ENCODE assay signal across 19 cellular contexts in genomic region chr3:127167315-127168043, GRCh38. TPM values are rescaled to one million over a fixed set of nuclear protein-coding genes. Genes with fewer than 3 reads are reported as not detected.
DNase-seq lines count a peak whose midpoint lies in the region; ATAC-seq and TF ChIP-seq lines count a peak whose summit lies in the region.
"Had no signal": no experiment of that assay in that cellular context is flagged by ENCODE, and none has a peak within 500 bp of the region (broad histone marks: within the 10 kb centered on the region; RNA-seq: fewer than 3 reads in every experiment).

No MANE protein-coding gene starts in this region.

- 0 out of 2 replicates have a peak overlapping the region, but pooled peaks have one; percentile 0 for H3K4me2 ChIP-seq in OCI-LY3 (ENCODE audit: low read length)
- H3K4me2 ChIP-seq in PC-3 (ENCODE audit: low read length), result no peak overlapping the region
- H3K4me2 ChIP-seq: GM23338 had no signal

- H3K27ac ChIP-seq in OCI-LY3 (ENCODE audit: low read length) (no peak overlapping the region), right lobe of liver (no peak overlapping the region), PC-3 (ENCODE audit: low read length) (no peak overlapping the region)
- H3K27ac ChIP-seq: 22Rv1 had no signal

- no peaks in the 10 kb centered on the region for H3K4me1 Mint-ChIP-seq in activated CD4-positive, alpha-beta T cell treated with anti-CD3 and anti-CD28 coated beads for 36 hours
- H3K4me1 Mint-ChIP-seq: CD14-positive monocyte had no signal

- 43% methylated on average over 4 of the region's 9 CpGs for WGBS in right lobe of liver (ENCODE audit: insufficient coverage, low coverage, low lambda C conversion rate, missing lambda C conversion rate)

- CTCF ChIA-PET in activated CD4-positive, alpha-beta T cell treated with anti-CD3 and anti-CD28 coated beads for 36 hours (lab: Charles Lee), result no interaction called here
- CTCF ChIA-PET in PC-3 (lab: Charles Lee), result no interaction called here

- no peak overlapping the region for H3K4me3 ChIP-seq in OCI-LY3 (ENCODE audit: low read length)
- no peak overlapping the region for H3K4me3 ChIP-seq in right lobe of liver
- H3K4me3 ChIP-seq in PC-3 (ENCODE audit: low read length), result no peak overlapping the region
- H3K4me3 ChIP-seq: GM23338 had no signal

- BruUV-seq in PC-3 (replicated peaks; lab: Mats Ljungman, UMichigan), result no TSS peak

- no peaks in the 10 kb centered on the region for H3K9me2 ChIP-seq in PC-3 (replicated peaks; ENCODE audit: low read length)

- H3K27me3 ChIP-seq in OCI-LY3 (ENCODE audit: low read depth, low read length), result peaks cover 35% of the 10 kb centered on the region; the same call in 1 of the 2 replicates
- H3K27me3 ChIP-seq in right lobe of liver, result no peaks in the 10 kb centered on the region
- peaks cover 31% of the 10 kb centered on the region for H3K27me3 ChIP-seq in PC-3 (ENCODE audit: low read length)

- H3K36me3 ChIP-seq in OCI-LY3 (replicated peaks; ENCODE audit: low read depth, low read length) (no peaks in the 10 kb centered on the region), right lobe of liver (no peaks in the 10 kb centered on the region), PC-3 (ENCODE audit: low read depth, low read length) (no peaks in the 10 kb centered on the region)

- no peak for TF ChIP-seq POLR2A in right lobe of liver (IDR thresholded peaks at IDR 0.05)

- intact Hi-C loops in activated CD4-positive, alpha-beta T cell treated with anti-CD3 and anti-CD28 coated beads for 36 hours (cut with DNase I, micrococcal nuclease), result loop anchor here in 1 of 2 experiments (10.0 kb wide), 1 partner anchor 633 kb away; no protein-coding TSS in a partner anchor
- intact Hi-C loops in right lobe of liver (cut with DNase I), result no loop called here
- intact Hi-C loops in PC-3 (cut with micrococcal nuclease), result no loop called here

- TF ChIP-seq CTCF in OCI-LY3 (IDR thresholded peaks at IDR 0.05; ENCODE audit: low read depth, low read length) (no peak), right lobe of liver (IDR thresholded peaks at IDR 0.05) (no peak), PC-3 (conservative IDR thresholded peaks at IDR 0.05; ENCODE audit: low read depth, low read length) (no peak)

- H3K27ac Mint-ChIP-seq in activated CD4-positive, alpha-beta T cell treated with anti-CD3 and anti-CD28 coated beads for 36 hours, result no peak overlapping the region
- H3K27ac Mint-ChIP-seq: CD14-positive monocyte; CD8-positive, alpha-beta T cell; GM23338 had no signal

- H3F3A ChIP-seq in PC-3 (ENCODE audit: low read length, unreplicated experiment), result no peaks in the 10 kb centered on the region

- H3K27me3 Mint-ChIP-seq in activated CD4-positive, alpha-beta T cell treated with anti-CD3 and anti-CD28 coated beads for 36 hours, result peaks cover 25% of the 10 kb centered on the region

- no peaks in the 10 kb centered on the region for H3K9me3 Mint-ChIP-seq in activated CD4-positive, alpha-beta T cell treated with anti-CD3 and anti-CD28 coated beads for 36 hours (ENCODE audit: low read depth)
- H3K9me3 Mint-ChIP-seq: CD8-positive, alpha-beta T cell; GM23338 had no signal

- peak; percentile 30 for ATAC-seq in activated CD4-positive, alpha-beta T cell treated with anti-CD3 and anti-CD28 coated beads for 36 hours
- ATAC-seq in esophagus mucosa (peak; percentile 82), right lobe of liver (no peak), PC-3 (no peak)
- ATAC-seq: CD8-positive, alpha-beta T cell; GM23338 had no signal

- POLR2A ChIA-PET in activated CD4-positive, alpha-beta T cell treated with anti-CD3 and anti-CD28 coated beads for 36 hours (lab: Charles Lee), result no interaction called here
- POLR2A ChIA-PET in PC-3 (lab: Charles Lee; ENCODE audit: unreplicated experiment), result no interaction called here

- H3K9me3 ChIP-seq in OCI-LY3 (ENCODE audit: insufficient read depth, low read length), result no peaks in the 10 kb centered on the region
- H3K9me3 ChIP-seq in right lobe of liver, result no peaks in the 10 kb centered on the region
- no peaks in the 10 kb centered on the region for H3K9me3 ChIP-seq in PC-3 (ENCODE audit: low read length)

- H3K4me3 Mint-ChIP-seq in activated CD4-positive, alpha-beta T cell treated with anti-CD3 and anti-CD28 coated beads for 36 hours, result no peak overlapping the region
- H3K4me3 Mint-ChIP-seq: CD14-positive monocyte; CD8-positive, alpha-beta T cell; GM23338 had no signal

- H3K4me1 ChIP-seq in OCI-LY3 (ENCODE audit: low read length) (peaks cover 6% of the 10 kb centered on the region), right lobe of liver (no peaks in the 10 kb centered on the region), PC-3 (ENCODE audit: insufficient read depth, low read length) (no peaks in the 10 kb centered on the region)

- H3K9ac ChIP-seq in OCI-LY3 (ENCODE audit: low read length) (no peak overlapping the region), PC-3 (ENCODE audit: low read length) (no peak overlapping the region)

- DNase-seq in activated CD4-positive, alpha-beta T cell treated with anti-CD3 and anti-CD28 coated beads for 36 hours, result peak; percentile 28
- no peak for DNase-seq in activated CD4-positive, alpha-beta T cell treated with anti-CD3 and anti-CD28 coated beads, Interleukin-2, amount 50 U/mL, for 4 hours
- peak; percentile 7 for DNase-seq in activated T-cell treated with anti-CD3 and anti-CD28 coated beads for 48 hours (ENCODE audit: low read depth)
- DNase-seq in activated T-cell treated with anti-CD3 and anti-CD28 coated beads, Interleukin-2, amount 50 U/mL, for 1 hour, result no peak
- no peak for DNase-seq in right lobe of liver
- DNase-seq in PC-3, result no peak
- DNase-seq: CD8-positive, alpha-beta T cell; COR-L47; DMS153; DMS79 treated with DMSO at 0.1 percent for 48 hours; EL; H7 had no signal

- H3K79me2 ChIP-seq in OCI-LY3 (ENCODE audit: low read length) (no peaks in the 10 kb centered on the region), PC-3 (ENCODE audit: low read length) (no peaks in the 10 kb centered on the region)

- no peaks in the 10 kb centered on the region for H4K20me1 ChIP-seq in OCI-LY3 (ENCODE audit: insufficient read depth, low read length)
- no peaks in the 10 kb centered on the region for H4K20me1 ChIP-seq in PC-3 (ENCODE audit: low read length)

- no peaks in the 10 kb centered on the region for H3K36me3 Mint-ChIP-seq in activated CD4-positive, alpha-beta T cell treated with anti-CD3 and anti-CD28 coated beads for 36 hours (ENCODE audit: low read depth)
- H3K36me3 Mint-ChIP-seq: CD14-positive monocyte; CD8-positive, alpha-beta T cell had no signal

- H2AFZ ChIP-seq in OCI-LY3 (ENCODE audit: low read depth, low read length) (no peak overlapping the region), PC-3 (ENCODE audit: low read length) (no peak overlapping the region)
- H2AFZ ChIP-seq: GM23338 had no signal

RNA-seq across cellular contexts. Expression of gene PRR23E, which starts 25.5 kb away (rescaled TPM):
- not detected for total RNA-seq in activated CD4-positive, alpha-beta T cell treated with anti-CD3 and anti-CD28 coated beads for 36 hours
- total RNA-seq in esophagus mucosa (not detected), right lobe of liver (not detected), PC-3 (2014; rRNA removed) (not detected in 2 replicates)
- total RNA-seq: A673; CD8-positive, alpha-beta T cell; GM23338; H7; HT1080 had no signal

Comparison
In these comparisons a context has a peak if more than half of its experiments do, and no peak if none do; other contexts are left out.
1. DNase-seq: peak in activated CD4-positive, alpha-beta T cell treated with anti-CD3 and anti-CD28 coated beads for 36 hours (single experiment) and activated T-cell treated with anti-CD3 and anti-CD28 coated beads for 48 hours (single experiment); none in activated CD4-positive, alpha-beta T cell treated with anti-CD3 and anti-CD28 coated beads, Interleukin-2, amount 50 U/mL, for 4 hours (0 of 2), activated T-cell treated with anti-CD3 and anti-CD28 coated beads, Interleukin-2, amount 50 U/mL, for 1 hour (single experiment), right lobe of liver (0 of 3) and PC-3 (single experiment).
2. ATAC-seq: peak in activated CD4-positive, alpha-beta T cell treated with anti-CD3 and anti-CD28 coated beads for 36 hours (single experiment) and esophagus mucosa (single experiment); none in right lobe of liver (0 of 4) and PC-3 (single experiment).